ENCODE assay signal across 11 cellular contexts in the genomic region with DNA sequence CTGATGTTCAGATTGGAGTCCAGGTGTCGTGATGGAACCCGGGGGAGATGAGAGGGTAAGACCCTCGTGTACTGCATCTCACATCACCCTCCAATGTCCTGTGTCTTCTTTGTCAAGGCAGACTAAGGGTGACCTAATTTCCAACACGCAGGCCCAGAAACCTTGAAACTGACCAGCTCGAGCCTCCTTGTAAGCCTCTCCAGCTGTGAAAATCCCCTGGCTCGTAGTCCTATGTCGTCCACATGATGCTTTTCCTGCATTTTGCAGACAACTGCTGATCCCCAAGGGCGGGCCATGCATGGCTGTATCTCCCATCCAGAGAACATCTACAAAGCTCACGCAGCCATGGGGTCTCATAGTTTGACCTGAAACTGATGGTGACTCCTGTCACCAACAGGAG.
A peak's percentile ranks its signal among the peaks of the same experiment; 100 is the strongest.
DNase-seq lines count a peak whose midpoint lies in the region; ATAC-seq lines count a peak whose summit lies in the region.
"Had no signal": no experiment of that assay in that cellular context is flagged by ENCODE, and none has a peak within 500 bp of the region (broad histone marks: within the 10 kb centered on the region; RNA-seq: fewer than 3 reads in every experiment).

No MANE protein-coding gene starts in this region.

- H3K4me1 Mint-ChIP-seq in activated T-helper 2 cell treated with anti-CD3 and anti-CD28 coated beads, Interferon-gamma antibody, Interleukin-2, Interleukin-4, amounts not matched to agents 10 μg/mL and 5 μg/mL and 100 μg/mL, durations not matched to agents 14 hours and 24 hours and 36 hours (ENCODE audit: low read depth) = peaks cover 26% of the 10 kb centered on the region

- DNase-seq in ELF-1 (ENCODE audit: low read depth, low spot score) (peak; percentile 14), left cardiac atrium (no peak), retina (peak; percentile 64), mesenteric fat pad (ENCODE audit: low spot score) (no peak), GDM1 (lab: John Stamatoyannopoulos, UW) (no peak), NCI-H510A (lab: John Stamatoyannopoulos, UW) (no peak)
- no peak for DNase-seq in activated T-helper 2 cell treated with anti-CD3 and anti-CD28 coated beads, Interferon-gamma antibody, Interleukin-2, Interleukin-4, amounts not matched to agents 10 μg/mL and 5 μg/mL and 100 μg/mL, durations not matched to agents 14 hours and 24 hours and 36 hours (ENCODE audit: low spot score)
- DNase-seq in stimulated activated CD4-positive, alpha-beta T cell treated with anti-CD3 and anti-CD28 coated beads, Interleukin-12 subunit alpha, Interleukin-12 subunit beta, amount 100 ng/mL, for 4 hours = no peak
- DNase-seq: NCI-H1930, SIG-M5 had no signal

- no peaks in the 10 kb centered on the region for H3K27me3 Mint-ChIP-seq in activated T-helper 2 cell treated with anti-CD3 and anti-CD28 coated beads, Interferon-gamma antibody, Interleukin-2, Interleukin-4, amounts not matched to agents 10 μg/mL and 5 μg/mL and 100 μg/mL, durations not matched to agents 14 hours and 24 hours and 36 hours (ENCODE audit: low read depth)

- no peak overlapping the region for H3K4me3 Mint-ChIP-seq in activated T-helper 2 cell treated with anti-CD3 and anti-CD28 coated beads, Interferon-gamma antibody, Interleukin-2, Interleukin-4, amounts not matched to agents 10 μg/mL and 5 μg/mL and 100 μg/mL, durations not matched to agents 14 hours and 24 hours and 36 hours (ENCODE audit: low read depth)

- H3K36me3 Mint-ChIP-seq in activated T-helper 2 cell treated with anti-CD3 and anti-CD28 coated beads, Interferon-gamma antibody, Interleukin-2, Interleukin-4, amounts not matched to agents 10 μg/mL and 5 μg/mL and 100 μg/mL, durations not matched to agents 14 hours and 24 hours and 36 hours (ENCODE audit: low read depth) = peaks cover 8% of the 10 kb centered on the region

- ATAC-seq in left cardiac atrium = peak; percentile 21 to 48
- ATAC-seq: HCT116 had no signal

- peaks cover 38% of the 10 kb centered on the region for H3K9me3 Mint-ChIP-seq in activated T-helper 2 cell treated with anti-CD3 and anti-CD28 coated beads, Interferon-gamma antibody, Interleukin-2, Interleukin-4, amounts not matched to agents 10 μg/mL and 5 μg/mL and 100 μg/mL, durations not matched to agents 14 hours and 24 hours and 36 hours

- intact Hi-C loops in activated T-helper 2 cell treated with anti-CD3 and anti-CD28 coated beads, Interferon-gamma antibody, Interleukin-2, Interleukin-4, amounts not matched to agents 10 μg/mL and 5 μg/mL and 100 μg/mL, durations not matched to agents 14 hours and 24 hours and 36 hours (cut with micrococcal nuclease) = loop anchor here (5.0 kb wide), 1 partner anchor 1001 kb away; no protein-coding TSS in a partner anchor
- intact Hi-C loops in left cardiac atrium (cut with DNase I) = loop anchor here in 1 of 2 donors (10.0 kb wide), 1 partner anchor 96 kb away; no protein-coding TSS in a partner anchor

- H3K27ac Mint-ChIP-seq in activated T-helper 2 cell treated with anti-CD3 and anti-CD28 coated beads, Interferon-gamma antibody, Interleukin-2, Interleukin-4, amounts not matched to agents 10 μg/mL and 5 μg/mL and 100 μg/mL, durations not matched to agents 14 hours and 24 hours and 36 hours = peak overlapping the region; percentile 88

Comparison
In these comparisons a context has a peak if more than half of its experiments do, and no peak if none do; other contexts are left out.
1. DNase-seq: peak in ELF-1 (single experiment) and retina (single experiment); none in activated T-helper 2 cell treated with anti-CD3 and anti-CD28 coated beads, Interferon-gamma antibody, Interleukin-2, Interleukin-4, amounts not matched to agents 10 μg/mL and 5 μg/mL and 100 μg/mL, durations not matched to agents 14 hours and 24 hours and 36 hours (single experiment), left cardiac atrium (single experiment), stimulated activated CD4-positive, alpha-beta T cell treated with anti-CD3 and anti-CD28 coated beads, Interleukin-12 subunit alpha, Interleukin-12 subunit beta, amount 100 ng/mL, for 4 hours (single experiment), mesenteric fat pad (single experiment), GDM1 (single experiment) and NCI-H510A (single experiment).